ENCODE assay signal across 28 cellular contexts in the genomic region with DNA sequence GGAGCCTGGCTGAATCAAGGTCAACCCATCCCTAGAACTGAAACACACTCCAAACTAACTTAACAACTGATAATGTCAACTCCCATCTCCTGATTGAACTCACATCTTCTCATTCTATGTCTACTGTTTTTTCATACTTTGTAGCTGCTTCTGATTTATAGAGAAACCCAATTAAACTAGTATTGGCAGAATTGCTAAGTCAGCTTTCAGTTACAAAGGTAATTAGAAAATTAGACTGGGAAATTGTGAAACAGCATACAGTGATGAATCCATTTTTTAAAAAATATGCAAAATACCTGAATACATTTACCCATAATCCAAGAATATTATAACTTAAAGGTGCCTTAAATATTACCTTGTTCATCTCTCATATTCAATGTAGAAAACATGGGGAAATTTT.
DNase-seq lines count a peak whose midpoint lies in the region; ATAC-seq, FAIRE-seq and TF ChIP-seq lines count a peak whose summit lies in the region.
"Had no signal": no experiment of that assay in that cellular context is flagged by ENCODE, and none has a peak within 500 bp of the region (broad histone marks: within the 10 kb centered on the region; RNA-seq: fewer than 3 reads in every experiment).

No MANE protein-coding gene starts in this region.

- H3K4me2 ChIP-seq in A549 (no peak overlapping the region), BLaER1 (peak overlapping the region; percentile 22; the same call in 1 of the 2 replicates)

- DNase-seq in A549 (ENCODE audit: low read depth in 1 of 2, low spot score in 1 of 2) (no peak), activated B cell treated with CpG ODN at 0.5 μM for 24 hours (no peak), left lobe of liver (ENCODE audit: low spot score) (no peak), SKM-1 treated with dmso at 0.1 percent for 144 hours (lab: John Stamatoyannopoulos, UW; ENCODE audit: unreplicated experiment) (no peak)
- DNase-seq: 8988T; AML-193; C1 segment of cervical spinal cord; CD4-positive, alpha-beta memory T cell; CD4-positive, CD25-positive, alpha-beta regulatory T cell; CD8-positive, alpha-beta memory T cell; COR-L47; DMS 273 treated with DMSO at 0.1 percent for 48 hours; DMS153; DMS53; DMS79; DND-41; EL; GDM1 had no signal

- no peak for TF ChIP-seq POLR2A in A549 (IDR thresholded peaks at IDR 0.05; ENCODE audit: low read length)

- no peaks in the 10 kb centered on the region for H4K20me1 ChIP-seq in BLaER1

- H3K9me3 ChIP-seq in A549 (no peaks in the 10 kb centered on the region), BLaER1 (peaks cover 39% of the 10 kb centered on the region)

- no peak for TF ChIP-seq EP300 in A549 (IDR thresholded peaks at IDR 0.05)

- peaks cover 38% of the 10 kb centered on the region for H3K4me1 Mint-ChIP-seq in activated B cell treated with CpG ODN at 0.5 μM for 24 hours
- peaks cover 26% of the 10 kb centered on the region for H3K4me1 Mint-ChIP-seq in stimulated activated memory B cell treated with anti-CD40 and anti-IgM and Interleukin-4, amounts not matched to agents 10 μg/mL and 1 μg/mL and 100 μg/mL, for 72 hours
- H3K4me1 Mint-ChIP-seq: CD4-positive, alpha-beta memory T cell; CD4-positive, CD25-positive, alpha-beta regulatory T cell; CD8-positive, alpha-beta memory T cell had no signal

- H3K9ac ChIP-seq in BLaER1: no peak overlapping the region

- H3K4me3 ChIP-seq in A549 (no peak overlapping the region), BLaER1 (peak overlapping the region; percentile 2; the same call in 1 of the 2 replicates)
- H3K4me3 ChIP-seq: GM12878 had no signal

- CTCF ChIA-PET in A549 (lab: Yijun Ruan, JAX): no interaction called here
- CTCF ChIA-PET in activated B cell treated with CpG ODN at 0.5 μM for 24 hours (lab: Charles Lee): no interaction called here

- no peak overlapping the region for H3K4me3 Mint-ChIP-seq in activated B cell treated with CpG ODN at 0.5 μM for 24 hours
- H3K4me3 Mint-ChIP-seq in stimulated activated memory B cell treated with anti-CD40 and anti-IgM and Interleukin-4, amounts not matched to agents 10 μg/mL and 1 μg/mL and 100 μg/mL, for 72 hours: no peak overlapping the region
- H3K4me3 Mint-ChIP-seq: B cell; CD14-positive monocyte; CD4-positive, alpha-beta memory T cell; CD4-positive, CD25-positive, alpha-beta regulatory T cell; CD8-positive, alpha-beta memory T cell had no signal

- FAIRE-seq in A549 (lab: Jason Lieb, UNC): no peak
- FAIRE-seq: A204.1, GM12878, GM12892, GM18507, GM19239 had no signal

- H3K4me1 ChIP-seq in A549 (no peaks in the 10 kb centered on the region), BLaER1 (peaks cover 94% of the 10 kb centered on the region)

- ATAC-seq in A549 (no peak), activated B cell treated with CpG ODN at 0.5 μM for 24 hours (ENCODE audit: low read depth) (no peak), left lobe of liver (no peak), GM18520 (IDR thresholded peaks at IDR 0.05; ENCODE audit: unreplicated experiment) (no peak)
- ATAC-seq in stimulated activated memory B cell treated with anti-CD40 and anti-IgM and Interleukin-4, amounts not matched to agents 10 μg/mL and 1 μg/mL and 100 μg/mL, for 72 hours: no peak
- ATAC-seq: GM12878 had no signal

- no peaks in the 10 kb centered on the region for H3K9me3 Mint-ChIP-seq in activated B cell treated with CpG ODN at 0.5 μM for 24 hours
- no peaks in the 10 kb centered on the region for H3K9me3 Mint-ChIP-seq in stimulated activated memory B cell treated with anti-CD40 and anti-IgM and Interleukin-4, amounts not matched to agents 10 μg/mL and 1 μg/mL and 100 μg/mL, for 72 hours
- H3K9me3 Mint-ChIP-seq: CD8-positive, alpha-beta memory T cell had no signal

- H3K27ac ChIP-seq in A549 (no peak overlapping the region), BLaER1 (peak overlapping the region; percentile 94)

- POLR2A ChIA-PET in A549 (lab: Yijun Ruan, JAX): no interaction called here
- POLR2A ChIA-PET in activated B cell treated with CpG ODN at 0.5 μM for 24 hours (lab: Charles Lee): no interaction called here

- peak overlapping the region; percentile 1 for H3K27ac Mint-ChIP-seq in activated B cell treated with CpG ODN at 0.5 μM for 24 hours
- peak overlapping the region; percentile 46 for H3K27ac Mint-ChIP-seq in stimulated activated memory B cell treated with anti-CD40 and anti-IgM and Interleukin-4, amounts not matched to agents 10 μg/mL and 1 μg/mL and 100 μg/mL, for 72 hours
- H3K27ac Mint-ChIP-seq: B cell; CD14-positive monocyte; CD4-positive, alpha-beta memory T cell; CD4-positive, CD25-positive, alpha-beta regulatory T cell; CD8-positive, alpha-beta memory T cell had no signal

- peaks cover 24% of the 10 kb centered on the region; the same call in 1 of the 2 replicates for H3K36me3 ChIP-seq in BLaER1

- no peaks in the 10 kb centered on the region for H3K27me3 Mint-ChIP-seq in activated B cell treated with CpG ODN at 0.5 μM for 24 hours
- H3K27me3 Mint-ChIP-seq in stimulated activated memory B cell treated with anti-CD40 and anti-IgM and Interleukin-4, amounts not matched to agents 10 μg/mL and 1 μg/mL and 100 μg/mL, for 72 hours: no peaks in the 10 kb centered on the region
- H3K27me3 Mint-ChIP-seq: B cell had no signal

- TF ChIP-seq RAD21 in A549 (conservative IDR thresholded peaks at IDR 0.05 in 1 of 2, IDR thresholded peaks at IDR 0.05 in 1 of 2): no peak

- intact Hi-C loops in activated B cell treated with CpG ODN at 0.5 μM for 24 hours (cut with micrococcal nuclease): no loop called here

- no peaks in the 10 kb centered on the region for H3K36me3 Mint-ChIP-seq in activated B cell treated with CpG ODN at 0.5 μM for 24 hours (ENCODE audit: low read depth)
- no peaks in the 10 kb centered on the region for H3K36me3 Mint-ChIP-seq in stimulated activated memory B cell treated with anti-CD40 and anti-IgM and Interleukin-4, amounts not matched to agents 10 μg/mL and 1 μg/mL and 100 μg/mL, for 72 hours
- H3K36me3 Mint-ChIP-seq: CD14-positive monocyte; CD4-positive, alpha-beta memory T cell; CD4-positive, CD25-positive, alpha-beta regulatory T cell; CD8-positive, alpha-beta memory T cell had no signal

- H3K27me3 ChIP-seq in BLaER1: no peaks in the 10 kb centered on the region

- TF ChIP-seq CTCF in A549 (IDR thresholded peaks at IDR 0.05) (no peak), activated B cell treated with CpG ODN at 0.5 μM for 24 hours (IDR thresholded peaks at IDR 0.05) (no peak)

TF ChIP-seq in A549, 52 proteins besides CTCF, POLR2A, EP300 and RAD21:
- TF ChIP-seq MAFK (IDR thresholded peaks at IDR 0.05; ENCODE audit: partially characterized antibody) (peak; percentile 33), FOSL2 (IDR thresholded peaks at IDR 0.05) (no peak), FOSL2 (CRISPR knock-in tag; IDR thresholded peaks at IDR 0.05) (no peak)
